ENCODE assay signal across 9 cellular contexts in genomic region chr12:48997719-48998496, GRCh38. TPM values are rescaled to one million over a fixed set of nuclear protein-coding genes. Genes with fewer than 3 reads are reported as not detected.
DNase-seq lines count a peak whose midpoint lies in the region; ATAC-seq and TF ChIP-seq lines count a peak whose summit lies in the region.
"Had no signal": no experiment of that assay in that cellular context is flagged by ENCODE, and none has a peak within 500 bp of the region (broad histone marks: within the 10 kb centered on the region; RNA-seq: fewer than 3 reads in every experiment).

No MANE protein-coding gene starts in this region.

- intact Hi-C loops in prostate gland (cut with DNase I): loop anchor here (5.0 kb wide), 1 partner anchor 146 kb away; the partner anchor contains the start of gene DDX23

- no peaks in the 10 kb centered on the region for H3K79me2 ChIP-seq in fibroblast of lung (ENCODE audit: control insufficient read depth, insufficient read depth, low read length)

- WGBS in prostate gland: 9% methylated on average over 54 of the region's 57 CpGs

- H3K4me3 ChIP-seq in fibroblast of lung (replicated peaks in 1 of 4; ENCODE audit: control extremely low read depth in 1 of 4, insufficient read depth in 1 of 4, low read depth in 3 of 4, low read length in 4 of 4) (peak overlapping the region in 3 of 4 experiments; percentile 6 to 47 (median 30)), prostate gland (peak overlapping the region; percentile 25 to 31)

- H3K9me3 ChIP-seq in fibroblast of lung (ENCODE audit: control insufficient read depth, insufficient read depth, low read depth, low read length) (no peaks in the 10 kb centered on the region), prostate gland (no peaks in the 10 kb centered on the region)

- peak overlapping the region; percentile 87 for H3K27ac ChIP-seq in VCaP
- H3K27ac ChIP-seq in fibroblast of lung (ENCODE audit: insufficient read depth, low read length): no peak overlapping the region
- no peak overlapping the region for H3K27ac ChIP-seq in prostate gland

- peaks cover 5% of the 10 kb centered on the region for H3K36me3 ChIP-seq in fibroblast of lung (ENCODE audit: control insufficient read depth, insufficient read depth, low read length)
- H3K36me3 ChIP-seq in prostate gland: no peaks in the 10 kb centered on the region

- TF ChIP-seq CTCF in VCaP (conservative IDR thresholded peaks at IDR 0.05) (no peak), fibroblast of lung (conservative IDR thresholded peaks at IDR 0.05 in 1 of 2, IDR thresholded peaks at IDR 0.05 in 1 of 2; ENCODE audit: low read depth in 1 of 2, low read length in 2 of 2) (no peak), prostate gland (IDR thresholded peaks at IDR 0.05) (no peak)

- H4K20me1 ChIP-seq in fibroblast of lung (ENCODE audit: control insufficient read depth, extremely low read depth, insufficient read depth, low read length): no peaks in the 10 kb centered on the region

- no peak overlapping the region for H2AFZ ChIP-seq in fibroblast of lung (ENCODE audit: low read length)

- no peak for TF ChIP-seq POLR2A in prostate gland (IDR thresholded peaks at IDR 0.05)

- peaks cover 14% of the 10 kb centered on the region for H3K4me1 ChIP-seq in fibroblast of lung (ENCODE audit: control insufficient read depth, extremely low read depth, insufficient read depth, low read length)
- peaks cover 19% of the 10 kb centered on the region for H3K4me1 ChIP-seq in prostate gland (replicated peaks)

- ATAC-seq in GM21786 (IDR thresholded peaks at IDR 0.05; ENCODE audit: unreplicated experiment): peak; percentile 38

- H3K9ac ChIP-seq in fibroblast of lung (ENCODE audit: insufficient read depth, low read length): no peak overlapping the region

- H3K4me2 ChIP-seq in fibroblast of lung (ENCODE audit: extremely low read depth, insufficient read depth, low read length): peak overlapping the region; percentile 75

- H3K27me3 ChIP-seq in fibroblast of lung (ENCODE audit: control insufficient read depth, insufficient read depth, low read length): peaks cover 18% of the 10 kb centered on the region
- peaks cover 3% of the 10 kb centered on the region for H3K27me3 ChIP-seq in prostate gland (replicated peaks; ENCODE audit: insufficient read depth)

- peak; percentile 43 for DNase-seq in DMS79 treated with DMSO at 0.1 percent for 48 hours (lab: John Stamatoyannopoulos, UW)
- no peak for DNase-seq in DMS79 (lab: John Stamatoyannopoulos, UW)
- no peak for DNase-seq in fibroblast of lung (ENCODE audit: low read depth in 2 of 2)
- no peak for DNase-seq in prostate gland (ENCODE audit: low spot score)
- DNase-seq in NCI-H187 treated with DMSO at 0.1 percent for 48 hours (lab: John Stamatoyannopoulos, UW): no peak
- no peak for DNase-seq in central memory CD4-positive, alpha-beta T cell

RNA-seq across cellular contexts. Expression of gene DDN, which starts 1.3 kb away (rescaled TPM):
- total RNA-seq in fibroblast of lung: under 0.01 TPM in 2 replicates
- polyA plus RNA-seq in fibroblast of lung: 0.05 and 0.09 TPM in 2 replicates
- polyA plus RNA-seq in fibroblast of lung (2012): 0.07 TPM in 2 replicates
- 0.33 TPM in 1 of 2 replicates, not detected in the other for polyA minus RNA-seq in fibroblast of lung (ENCODE audit: low replicate concordance)
- total RNA-seq in prostate gland: 1 to 10 TPM in 1 of 2 donors, not detected in 1; 1.0 TPM

RNA-seq across cellular contexts. Expression of gene WNT1, which starts 19.8 kb away (rescaled TPM):
- total RNA-seq in fibroblast of lung (not detected in 2 replicates), prostate gland (not detected)
- polyA plus RNA-seq in fibroblast of lung: not detected in 2 replicates
- polyA plus RNA-seq in fibroblast of lung (2012): not detected in 2 replicates
- polyA minus RNA-seq in fibroblast of lung (ENCODE audit: low replicate concordance): not detected in 2 replicates
- total RNA-seq: activated CD8-positive, alpha-beta memory T cell treated with anti-CD3 and anti-CD28 coated beads for 36 hours had no signal

RNA-seq across cellular contexts. Expression of gene PRKAG1, which starts 20.7 kb away (rescaled TPM):
- 65.2 and 76.5 TPM in 2 replicates for total RNA-seq in fibroblast of lung
- polyA plus RNA-seq in fibroblast of lung: 107 and 110 TPM in 2 replicates
- polyA plus RNA-seq in fibroblast of lung (2012): 85.7 and 86.3 TPM in 2 replicates
- 27.5 and 35.6 TPM in 2 replicates for polyA minus RNA-seq in fibroblast of lung (ENCODE audit: low replicate concordance)
- 10 to 100 TPM; 53.9 to 55.4 TPM for total RNA-seq in prostate gland

RNA-seq across cellular contexts. Expression of gene WNT10B, which starts 26.4 kb away (rescaled TPM):
- under 0.01 TPM in 1 of 2 replicates, not detected in the other for total RNA-seq in fibroblast of lung
- 0.05 and 0.11 TPM in 2 replicates for polyA plus RNA-seq in fibroblast of lung
- not detected in 2 replicates for polyA plus RNA-seq in fibroblast of lung (2012)
- not detected in 2 replicates for polyA minus RNA-seq in fibroblast of lung (ENCODE audit: low replicate concordance)
- 1 to 10 TPM in 1 of 2 donors, not detected in 1; 1.1 TPM for total RNA-seq in prostate gland

RNA-seq across cellular contexts. Expression of gene ARF3, which starts 40.6 kb away (rescaled TPM):
- total RNA-seq in fibroblast of lung: 24.7 and 28.1 TPM in 2 replicates
- 182 and 220 TPM in 2 replicates for polyA plus RNA-seq in fibroblast of lung
- polyA plus RNA-seq in fibroblast of lung (2012): 150 and 170 TPM in 2 replicates
- 84.0 and 135 TPM in 2 replicates for polyA minus RNA-seq in fibroblast of lung (ENCODE audit: low replicate concordance)
- 10 to 100 TPM; 87.6 to 92.4 TPM for total RNA-seq in prostate gland
